11 cellular contexts compared by ENCODE assay signal in genomic region chr4:55124337-55125076, GRCh38. TPM values are rescaled to one million over a fixed set of nuclear protein-coding genes. Genes with fewer than 3 reads are reported as not detected.
DNase-seq lines count a peak whose midpoint lies in the region; ATAC-seq, FAIRE-seq and TF ChIP-seq lines count a peak whose summit lies in the region.
"Had no signal": no experiment of that assay in that cellular context is flagged by ENCODE, and none has a peak within 500 bp of the region (broad histone marks: within the 10 kb centered on the region; RNA-seq: fewer than 3 reads in every experiment).

No MANE protein-coding gene starts in this region.

- no peak overlapping the region for H3K27ac ChIP-seq in neural progenitor cell
- H3K27ac ChIP-seq in uterus, result peak overlapping the region; percentile 57 to 86

- H3K4me1 Mint-ChIP-seq in neural progenitor cell, result peaks cover 16% of the 10 kb centered on the region

- intact Hi-C loops in Right ventricle myocardium inferior (cut with DNase I) (loop anchor here (2.0 to 5.0 kb wide), 3 partner anchors 47 to 117 kb away; no protein-coding TSS in a partner anchor), cardiac septum (cut with DNase I) (loop anchor here (5.0 kb wide), 2 partner anchors 53 to 117 kb away; no protein-coding TSS in a partner anchor), left cardiac atrium (cut with DNase I) (no loop called here), uterus (cut with DNase I; ENCODE audit: low total_unique reads) (no loop called here)

- no peak overlapping the region for H3K27ac Mint-ChIP-seq in neural progenitor cell

- ATAC-seq in Right ventricle myocardium inferior (peak; percentile 51), left cardiac atrium (peak; percentile 56 to 70), HG03565 (IDR thresholded peaks at IDR 0.05; ENCODE audit: unreplicated experiment) (no peak)

- no peak for FAIRE-seq in GM12891 (lab: Jason Lieb, UNC)

- H3K27me3 ChIP-seq in neural progenitor cell, result peaks cover 49% of the 10 kb centered on the region
- H3K27me3 ChIP-seq in uterus, result no peaks in the 10 kb centered on the region

- H3K36me3 Mint-ChIP-seq in neural progenitor cell, result no peaks in the 10 kb centered on the region

- peak overlapping the region; percentile 78 for H3K4me2 ChIP-seq in neural progenitor cell

- H3K9me3 Mint-ChIP-seq in neural progenitor cell, result peaks cover 4% of the 10 kb centered on the region

- H3K4me1 ChIP-seq in neural progenitor cell, result no peaks in the 10 kb centered on the region
- no peaks in the 10 kb centered on the region for H3K4me1 ChIP-seq in uterus

- H3K9me3 ChIP-seq in neural progenitor cell (ENCODE audit: low read depth) (no peaks in the 10 kb centered on the region), uterus (no peaks in the 10 kb centered on the region)

- TF ChIP-seq POLR2A in uterus (IDR thresholded peaks at IDR 0.05), result no peak
- no peak for TF ChIP-seq POLR2A in GM12891 (IDR thresholded peaks at IDR 0.05; ENCODE audit: low read depth, low read length)

- H4K20me1 ChIP-seq in neural progenitor cell (ENCODE audit: low read depth), result no peaks in the 10 kb centered on the region

- H3K4me3 Mint-ChIP-seq in neural progenitor cell, result peak overlapping the region; percentile 92

- TF ChIP-seq CTCF in neural progenitor cell (IDR thresholded peaks at IDR 0.05), result no peak
- TF ChIP-seq CTCF in uterus (IDR thresholded peaks at IDR 0.05), result no peak

- no peak overlapping the region for H3K9ac ChIP-seq in neural progenitor cell

- peak overlapping the region; percentile 23 for H2AFZ ChIP-seq in neural progenitor cell (replicated peaks)

- DNase-seq in Right ventricle myocardium inferior (ENCODE audit: missing footprints) (no peak), cardiac septum (ENCODE audit: low spot score) (no peak), left cardiac atrium (peak; percentile 56), neural progenitor cell (ENCODE audit: low spot score) (peak; percentile 52), uterus (peak in 1 of 2 donors; percentile 21), SKM-1 (lab: John Stamatoyannopoulos, UW; ENCODE audit: unreplicated experiment) (no peak), GM12891 (ENCODE audit: insufficient read length, low spot score) (no peak)
- DNase-seq: activated CD4-positive, alpha-beta T cell treated with anti-CD3 and anti-CD28 coated beads for 1 hour had no signal

- H3K79me2 ChIP-seq in neural progenitor cell (ENCODE audit: low read depth), result no peaks in the 10 kb centered on the region

- no peaks in the 10 kb centered on the region for H3K36me3 ChIP-seq in neural progenitor cell
- H3K36me3 ChIP-seq in uterus, result no peaks in the 10 kb centered on the region

- H3K27me3 Mint-ChIP-seq in neural progenitor cell (ENCODE audit: insufficient read depth, low read depth), result peaks cover 20% of the 10 kb centered on the region

- H3F3A ChIP-seq in neural progenitor cell (ENCODE audit: low read depth), result no peaks in the 10 kb centered on the region

- H3K4me3 ChIP-seq in neural progenitor cell, result peak overlapping the region; percentile 65
- peak overlapping the region; percentile 54 to 96 for H3K4me3 ChIP-seq in uterus

TF ChIP-seq in GM12891, 5 proteins besides CTCF, POLR2A, EP300 and RAD21:
- TF ChIP-seq POU2F2 (IDR thresholded peaks at IDR 0.05; ENCODE audit: low read depth, low read length), result no peak
- TF ChIP-seq PAX5 (IDR thresholded peaks at IDR 0.05; ENCODE audit: insufficient read depth, low read length, severe bottlenecking), result no peak
- no peak for TF ChIP-seq POLR2AphosphoS5 (IDR thresholded peaks at IDR 0.05; ENCODE audit: low read depth, low read length)
- no peak for TF ChIP-seq SPI1 (IDR thresholded peaks at IDR 0.05; ENCODE audit: low read depth, low read length)
- TF ChIP-seq TAF1 (IDR thresholded peaks at IDR 0.05; ENCODE audit: low read depth, low read length), result no peak

RNA-seq across cellular contexts. Expression of gene KDR, which starts 0.9 kb away (rescaled TPM):
- total RNA-seq in Right ventricle myocardium inferior (23.2 TPM), cardiac septum (28.7 TPM), left cardiac atrium (10 to 100 TPM; 22.3 to 38.7 TPM), neural progenitor cell (ENCODE audit: low replicate concordance) (2.4 and 2.7 TPM in 2 replicates), uterus (100 to 1,000 TPM; 101 to 218 (median 117) TPM)
- polyA plus RNA-seq in GM12891 (2012; ENCODE audit: low read depth, missing spikeins), result not detected
- total RNA-seq: G401, OCI-LY7 had no signal

Comparison
In these comparisons a context has a peak if more than half of its experiments do, and no peak if none do; other contexts are left out.
1. DNase-seq: peak in left cardiac atrium (single experiment) and neural progenitor cell (single experiment); none in Right ventricle myocardium inferior (single experiment), cardiac septum (single experiment), SKM-1 (single experiment) and GM12891 (single experiment).
2. intact Hi-C loops: an anchor here in Right ventricle myocardium inferior (2.0 to 5.0 kb wide) and cardiac septum (5.0 kb wide); none called in left cardiac atrium and uterus.